In the genomic region with DNA sequence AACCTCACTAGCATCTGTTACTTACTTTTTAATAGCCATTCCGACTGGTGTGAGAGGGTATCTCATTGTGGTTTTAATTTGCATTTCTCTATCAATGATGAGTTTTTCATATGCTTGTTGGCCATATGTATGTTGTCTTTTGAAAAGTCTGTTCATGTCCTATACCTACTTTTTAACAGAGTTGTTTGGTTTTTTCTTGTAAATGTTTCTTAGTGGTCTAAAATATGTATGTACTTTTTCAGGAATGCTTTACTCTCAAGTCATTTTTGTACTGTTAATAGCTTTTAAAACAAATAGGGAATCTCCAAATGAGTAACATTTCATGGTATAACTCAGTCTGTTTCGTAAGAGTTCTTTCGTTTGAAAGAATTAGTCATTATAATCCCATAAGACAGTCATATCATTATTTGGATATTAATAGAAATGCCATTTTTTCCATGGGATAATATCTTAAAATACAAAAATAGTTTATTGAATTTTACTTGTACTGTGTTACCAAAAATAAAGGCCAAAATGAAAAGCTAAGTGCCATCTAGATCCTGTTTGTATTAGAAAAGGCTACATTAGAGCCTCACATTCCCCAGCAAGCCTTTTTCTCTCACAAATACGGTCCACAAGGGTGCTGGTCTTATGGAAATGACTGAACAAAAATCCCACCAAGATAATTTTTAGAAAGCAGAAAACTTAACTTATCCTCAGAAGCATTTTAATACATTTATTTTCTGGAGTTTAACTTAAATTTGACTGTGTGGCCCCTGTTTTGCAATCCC, we compare ENCODE assay signal across 11 cellular contexts.
DNase-seq lines count a peak whose midpoint lies in the region; ATAC-seq and TF ChIP-seq lines count a peak whose summit lies in the region.
"Had no signal": no experiment of that assay in that cellular context is flagged by ENCODE, and none has a peak within 500 bp of the region (broad histone marks: within the 10 kb centered on the region; RNA-seq: fewer than 3 reads in every experiment).

No MANE protein-coding gene starts in this region.

- no peak overlapping the region for H3K4me2 ChIP-seq in OCI-LY7 (ENCODE audit: low read length)
- no peak overlapping the region for H3K4me2 ChIP-seq in PC-9

- ATAC-seq in GM18517 (IDR thresholded peaks at IDR 0.05; ENCODE audit: unreplicated experiment) (peak; percentile 84), GM21737 (IDR thresholded peaks at IDR 0.05; ENCODE audit: unreplicated experiment) (peak; percentile 74), HG03378 (IDR thresholded peaks at IDR 0.05; ENCODE audit: unreplicated experiment) (peak; percentile 82)

- H3K79me2 ChIP-seq in OCI-LY7 (ENCODE audit: insufficient read depth, low read depth, low read length) = no peaks in the 10 kb centered on the region
- H3K79me2 ChIP-seq in PC-9 (ENCODE audit: low read depth) = no peaks in the 10 kb centered on the region

- no peak overlapping the region for H3K4me3 ChIP-seq in OCI-LY7 (ENCODE audit: low read depth, low read length, poor library complexity, severe bottlenecking)
- no peak overlapping the region for H3K4me3 ChIP-seq in PC-9

- POLR2A ChIA-PET in OCI-LY7 (lab: Charles Lee) (interaction anchor here (1.4 kb wide), 1 partner anchor 14 kb away, joined by 3 read pairs; no protein-coding TSS in a partner anchor), PC-9 (lab: Charles Lee; ENCODE audit: unreplicated experiment) (interaction anchor here (0.5 kb wide), 1 partner anchor 329 kb away, joined by 3 read pairs; no protein-coding TSS in a partner anchor)

- intact Hi-C loops in OCI-LY7 (cut with micrococcal nuclease; ENCODE audit: unreplicated experiment) = no loop called here
- intact Hi-C loops in PC-9 (cut with micrococcal nuclease; ENCODE audit: unreplicated experiment) = loop anchor here (10.0 kb wide), 1 partner anchor 147 kb away; no protein-coding TSS in a partner anchor

- H3K36me3 ChIP-seq in OCI-LY7 (ENCODE audit: insufficient read depth, low read length) = no peaks in the 10 kb centered on the region
- no peaks in the 10 kb centered on the region for H3K36me3 ChIP-seq in PC-9 (ENCODE audit: low read depth)

- in situ Hi-C loops in KBM-7 (cut with MboI; ENCODE audit: low pct_unique_long_range_greater_than_20kb, low sequenced_read_pairs) = no loop called here

- H3K9me3 ChIP-seq in OCI-LY7 (ENCODE audit: low read length) (no peaks in the 10 kb centered on the region), PC-9 (ENCODE audit: insufficient read depth, low read depth) (no peaks in the 10 kb centered on the region)

- H3K27ac ChIP-seq in OCI-LY7 (ENCODE audit: low read depth, low read length, poor library complexity, severe bottlenecking) = no peak overlapping the region
- no peak overlapping the region for H3K27ac ChIP-seq in PC-9

- H3K9me2 ChIP-seq in OCI-LY7 (ENCODE audit: insufficient read depth, low read length) = no peaks in the 10 kb centered on the region; the same call in 1 of the 2 replicates
- no peaks in the 10 kb centered on the region for H3K9me2 ChIP-seq in PC-9 (ENCODE audit: insufficient read depth)

- H3F3A ChIP-seq in PC-9 (ENCODE audit: insufficient read depth, low read depth) = no peaks in the 10 kb centered on the region

- no peak for TF ChIP-seq CTCF in OCI-LY7 (conservative IDR thresholded peaks at IDR 0.05; ENCODE audit: low read length)
- TF ChIP-seq CTCF in PC-9 (conservative IDR thresholded peaks at IDR 0.05) = no peak

- no peak overlapping the region for H2AFZ ChIP-seq in OCI-LY7 (ENCODE audit: low read length)
- no peak overlapping the region for H2AFZ ChIP-seq in PC-9

- no peaks in the 10 kb centered on the region for H4K20me1 ChIP-seq in OCI-LY7 (ENCODE audit: insufficient read depth, low read length)
- H4K20me1 ChIP-seq in PC-9 (ENCODE audit: insufficient read depth) = no peaks in the 10 kb centered on the region

- DNase-seq in foreskin melanocyte (peak; percentile 32), KBM-7 (no peak), OCI-LY7 (ENCODE audit: low spot score) (no peak), PC-9 (no peak), NCI-H1105 (lab: John Stamatoyannopoulos, UW) (no peak)
- DNase-seq: activated naive CD4-positive, alpha-beta T cell treated with anti-CD3 and anti-CD28 coated beads for 36 hours; DMS 273 treated with DMSO at 0.1 percent for 48 hours; NCI-H748 treated with DMSO at 0.1 percent for 48 hours had no signal

- CTCF ChIA-PET in OCI-LY7 (lab: Charles Lee; ENCODE audit: unreplicated experiment) = no interaction called here
- CTCF ChIA-PET in PC-9 (lab: Charles Lee) = no interaction called here

- BruUV-seq in OCI-LY7 (replicated peaks; lab: Mats Ljungman, UMichigan) (no TSS peak), PC-9 (replicated peaks; lab: Mats Ljungman, UMichigan) (no TSS peak)

- no peaks in the 10 kb centered on the region for H3K27me3 ChIP-seq in PC-9 (ENCODE audit: insufficient read depth, low read depth)

- H3K4me1 ChIP-seq in OCI-LY7 (ENCODE audit: insufficient read depth, low read length, poor library complexity, severe bottlenecking) = no peaks in the 10 kb centered on the region
- no peaks in the 10 kb centered on the region for H3K4me1 ChIP-seq in PC-9 (replicated peaks; ENCODE audit: insufficient read depth)
